ENCODE assay signal across 14 cellular contexts in the genomic region with DNA sequence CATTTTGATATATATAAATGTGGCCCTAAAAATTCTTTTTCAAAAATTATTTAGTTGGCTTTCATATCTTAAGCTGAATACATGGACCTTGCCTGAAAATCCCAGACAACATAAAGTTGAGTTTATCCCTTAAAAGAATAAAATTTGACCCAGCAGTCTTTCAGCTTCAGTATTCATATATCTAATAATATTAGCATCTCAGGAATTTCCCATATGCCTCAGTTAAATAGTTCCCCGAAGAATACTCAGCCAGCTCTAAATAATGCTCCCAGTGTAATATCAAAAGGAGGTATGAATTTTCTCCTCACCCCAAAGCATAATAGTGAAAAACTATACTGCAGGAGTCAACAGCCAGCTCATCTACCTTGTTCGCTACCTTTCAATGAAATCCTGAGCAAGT.
"Had no signal": no experiment of that assay in that cellular context is flagged by ENCODE, and none has a peak within 500 bp of the region (broad histone marks: within the 10 kb centered on the region; RNA-seq: fewer than 3 reads in every experiment).

No MANE protein-coding gene starts in this region.

- H3K79me2 ChIP-seq: parathyroid adenoma had no signal

- H3K4me3 ChIP-seq: esophagus squamous epithelium, neural progenitor cell, prostate gland, right lobe of liver, skin epidermis had no signal

- H3K27me3 ChIP-seq: esophagus squamous epithelium, neural progenitor cell, right lobe of liver had no signal

- H3K27ac ChIP-seq: esophagus squamous epithelium, neural progenitor cell, parathyroid adenoma, prostate gland, right lobe of liver, skin epidermis had no signal

- H2AFZ ChIP-seq: neural progenitor cell, parathyroid adenoma had no signal

- H3K9me3 ChIP-seq: esophagus squamous epithelium, prostate gland, right lobe of liver had no signal

- H3K36me3 ChIP-seq: esophagus squamous epithelium, neural progenitor cell, prostate gland, right lobe of liver had no signal

- DNase-seq: central memory CD4-positive, alpha-beta T cell; effector memory CD8-positive, alpha-beta T cell; esophagus squamous epithelium; foreskin fibroblast; hippocampal formation; nucleus accumbens; right lobe of liver; stimulated activated CD4-positive, alpha-beta T cell treated with anti-CD3 and anti-CD28 coated beads, Interleukin-12 subunit alpha, Interleukin-12 subunit beta, amount 100 ng/mL, for 4 hours; stimulated activated naive CD4-positive, alpha-beta T cell had no signal

- H3K4me2 ChIP-seq: neural progenitor cell had no signal

- H3K9ac ChIP-seq: neural progenitor cell, parathyroid adenoma had no signal

- ATAC-seq: effector memory CD8-positive, alpha-beta T cell; natural killer cell treated with Interleukin-12 subunit alpha and Interleukin-12 subunit beta and Interleukin-15 and Interleukin-18, amount 100 ng/mL, for 72 hours; right lobe of liver had no signal

- H3K4me1 ChIP-seq: esophagus squamous epithelium, neural progenitor cell, parathyroid adenoma, prostate gland, right lobe of liver had no signal
